8 cellular contexts compared by ENCODE assay signal in the genomic region with DNA sequence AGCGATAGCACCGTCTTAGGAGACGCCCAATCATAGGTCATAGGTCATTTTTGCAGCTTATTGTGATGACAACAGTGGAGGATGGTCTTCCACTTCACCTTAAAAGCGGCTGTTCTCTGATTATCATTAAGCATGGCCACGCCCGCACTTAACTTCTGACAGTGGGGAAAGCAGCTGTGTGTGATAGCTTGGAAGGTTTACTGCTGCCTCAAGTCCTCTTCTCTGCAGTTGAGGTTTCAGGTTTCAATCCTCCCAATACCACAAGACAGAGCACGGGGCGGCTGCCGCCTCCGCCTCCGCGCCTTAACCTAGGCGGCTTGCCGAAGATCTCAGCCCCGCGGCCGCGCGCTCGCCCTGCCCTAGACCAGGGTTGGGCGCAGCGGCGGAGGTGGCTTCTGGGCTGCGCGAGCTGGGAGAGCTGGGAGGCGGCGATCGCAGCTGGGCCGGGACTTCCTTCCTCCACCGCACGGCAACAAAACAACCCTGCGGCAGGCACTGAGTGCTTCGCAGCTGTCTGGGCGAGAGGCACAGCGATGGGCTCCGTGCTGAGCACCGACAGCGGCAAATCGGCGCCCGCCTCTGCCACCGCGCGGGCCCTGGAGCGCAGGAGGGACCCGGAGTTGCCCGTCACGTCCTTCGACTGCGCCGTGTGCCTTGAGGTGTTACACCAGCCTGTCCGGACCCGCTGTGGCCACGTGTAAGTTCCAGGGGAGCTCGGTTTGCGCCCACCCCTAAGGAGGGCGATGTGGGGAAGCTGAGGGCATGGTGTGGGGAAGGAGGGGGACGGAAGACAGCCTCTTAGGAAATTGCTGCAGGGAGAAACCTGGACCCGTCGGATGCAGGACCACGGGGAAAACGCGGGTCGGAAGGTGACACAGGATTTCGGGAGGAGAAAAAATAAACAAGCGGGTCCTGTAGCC. TPM values are rescaled to one million over a fixed set of nuclear protein-coding genes. Genes with fewer than 3 reads are reported as not detected.
DNase-seq lines count a peak whose midpoint lies in the region; ATAC-seq and TF ChIP-seq lines count a peak whose summit lies in the region.

A gene (plus strand): TSS at position 495 of the 920 bp plus-strand sequence. CDS start 39 bp downstream, at position 534.

- intact Hi-C loops in left ventricle myocardium inferior (cut with micrococcal nuclease): no loop called here
- intact Hi-C loops in posterior vena cava (cut with DNase I): no loop called here
- intact Hi-C loops in upper lobe of right lung (cut with DNase I): no loop called here

- TF ChIP-seq POLR2A in GM10847 (IDR thresholded peaks at IDR 0.05; ENCODE audit: extremely low read depth, insufficient read length): peak; percentile 54

- peaks cover 35% of the 10 kb centered on the region for H3K4me1 Mint-ChIP-seq in activated naive CD8-positive, alpha-beta T cell treated with anti-CD3 and anti-CD28 coated beads, Interleukin-2, amount 50 U/mL, for 24 hours

- no peaks in the 10 kb centered on the region for H3K36me3 Mint-ChIP-seq in activated naive CD8-positive, alpha-beta T cell treated with anti-CD3 and anti-CD28 coated beads, Interleukin-2, amount 50 U/mL, for 24 hours (ENCODE audit: low read depth)

- H3K36me3 ChIP-seq in left ventricle myocardium inferior (no peaks in the 10 kb centered on the region), upper lobe of right lung (no peaks in the 10 kb centered on the region)

- H3K9me3 Mint-ChIP-seq in activated naive CD8-positive, alpha-beta T cell treated with anti-CD3 and anti-CD28 coated beads, Interleukin-2, amount 50 U/mL, for 24 hours: no peaks in the 10 kb centered on the region

- peaks cover 3% of the 10 kb centered on the region for H3K27me3 Mint-ChIP-seq in activated naive CD8-positive, alpha-beta T cell treated with anti-CD3 and anti-CD28 coated beads, Interleukin-2, amount 50 U/mL, for 24 hours

- peak within 1 kb of the TSS; percentile 86 for H3K27ac ChIP-seq in left ventricle myocardium inferior (replicated peaks)
- peak within 1 kb of the TSS; percentile 85 for H3K27ac ChIP-seq in upper lobe of right lung

- ATAC-seq in HG02588 (IDR thresholded peaks at IDR 0.05; ENCODE audit: unreplicated experiment) (peak; percentile 91), upper lobe of right lung (peak; percentile 95)
- peak; percentile 85 for ATAC-seq in activated naive CD8-positive, alpha-beta T cell treated with anti-CD3 and anti-CD28 coated beads, Interleukin-2, amount 50 U/mL, for 24 hours

- H3K4me3 Mint-ChIP-seq in activated naive CD8-positive, alpha-beta T cell treated with anti-CD3 and anti-CD28 coated beads, Interleukin-2, amount 50 U/mL, for 24 hours: peak within 1 kb of the TSS; percentile 93

- H3K4me1 ChIP-seq in left ventricle myocardium inferior: peaks cover 24% of the 10 kb centered on the region
- H3K4me1 ChIP-seq in upper lobe of right lung: peaks cover 7% of the 10 kb centered on the region

- H3K27me3 ChIP-seq in left ventricle myocardium inferior (ENCODE audit: low read depth) (no peaks in the 10 kb centered on the region), upper lobe of right lung (no peaks in the 10 kb centered on the region)

- TF ChIP-seq CTCF in left ventricle myocardium inferior (IDR thresholded peaks at IDR 0.05; ENCODE audit: borderline replicate concordance) (peak; percentile 23), upper lobe of right lung (IDR thresholded peaks at IDR 0.05) (no peak)

- DNase-seq in NCI-H1092 (lab: John Stamatoyannopoulos, UW) (peak; percentile 67), T follicular helper cell (ENCODE audit: low read depth) (peak; percentile 81), left ventricle myocardium inferior (peak; percentile 82), posterior vena cava (ENCODE audit: low spot score) (peak; percentile 94), upper lobe of right lung (peak; percentile 92)
- peak; percentile 83 for DNase-seq in activated naive CD8-positive, alpha-beta T cell treated with anti-CD3 and anti-CD28 coated beads, Interleukin-2, amount 50 U/mL, for 24 hours

- no peaks in the 10 kb centered on the region for H3K9me3 ChIP-seq in left ventricle myocardium inferior (replicated peaks)
- H3K9me3 ChIP-seq in upper lobe of right lung: no peaks in the 10 kb centered on the region

- H3K27ac Mint-ChIP-seq in activated naive CD8-positive, alpha-beta T cell treated with anti-CD3 and anti-CD28 coated beads, Interleukin-2, amount 50 U/mL, for 24 hours: peak within 1 kb of the TSS; percentile 91

- H3K4me3 ChIP-seq in left ventricle myocardium inferior (peak within 1 kb of the TSS; percentile 74), upper lobe of right lung (peak within 1 kb of the TSS; percentile 68)

RNA-seq across cellular contexts. Expression of the gene that starts here (rescaled TPM):
- total RNA-seq in left ventricle myocardium inferior (3.5 TPM), posterior vena cava (1 to 10 TPM; 3.7 to 9.0 TPM), upper lobe of right lung (6.5 TPM)

Comparison
In these comparisons a context has a peak if more than half of its experiments do, and no peak if none do; other contexts are left out.
1. Peak in every context shown above with its lines: DNase-seq, ATAC-seq, H3K4me3 ChIP-seq and H3K27ac ChIP-seq.